11 cellular contexts compared by ENCODE assay signal in genomic region chr1:109913360-109913879, GRCh38. TPM values are rescaled to one million over a fixed set of nuclear protein-coding genes. Genes with fewer than 3 reads are reported as not detected.
DNase-seq lines count a peak whose midpoint lies in the region; ATAC-seq and TF ChIP-seq lines count a peak whose summit lies in the region.
"Had no signal": no experiment of that assay in that cellular context is flagged by ENCODE, and none has a peak within 500 bp of the region (broad histone marks: within the 10 kb centered on the region; RNA-seq: fewer than 3 reads in every experiment).

No MANE protein-coding gene starts in this region.

- peak overlapping the region in 1 of 2 donors; percentile 72 for H3K4me3 Mint-ChIP-seq in CD14-positive monocyte
- peak overlapping the region; percentile 71 to 84 for H3K4me3 Mint-ChIP-seq in effector memory CD8-positive, alpha-beta T cell

- peak overlapping the region; percentile 97 for H3K27ac ChIP-seq in Panc1 (ENCODE audit: low read length)
- peak overlapping the region; percentile 50 to 87 (median 82) for H3K27ac ChIP-seq in gastrocnemius medialis
- H3K27ac ChIP-seq: cardiac muscle cell had no signal

- peaks cover 43 to 50% (median 46%) of the 10 kb centered on the region in 3 donors for H3K27me3 Mint-ChIP-seq in CD14-positive monocyte (ENCODE audit: low read depth in 3 of 3)
- no peaks in the 10 kb centered on the region for H3K27me3 Mint-ChIP-seq in effector memory CD8-positive, alpha-beta T cell

- H3K9me3 Mint-ChIP-seq in CD14-positive monocyte = peaks cover 0 to 9% (median 4%) of the 10 kb centered on the region in 7 donors
- H3K9me3 Mint-ChIP-seq in effector memory CD8-positive, alpha-beta T cell = no peaks in the 10 kb centered on the region

- H3K4me3 ChIP-seq in Panc1 (ENCODE audit: low read depth in 2 of 2, low read length in 2 of 2) = peak overlapping the region; percentile 70 to 83
- peak overlapping the region; percentile 62 to 79 (median 70) for H3K4me3 ChIP-seq in gastrocnemius medialis
- H3K4me3 ChIP-seq: cardiac muscle cell had no signal

- H3K36me3 ChIP-seq in Panc1 (ENCODE audit: control insufficient read depth, insufficient read depth, low read length) = peaks cover 8% of the 10 kb centered on the region
- H3K36me3 ChIP-seq in gastrocnemius medialis = peaks cover 0 to 31% of the 10 kb centered on the region in 2 donors

- no peak for TF ChIP-seq POLR2A in gastrocnemius medialis (IDR thresholded peaks at IDR 0.05)

- H3K27ac Mint-ChIP-seq in CD14-positive monocyte = no peak overlapping the region
- H3K27ac Mint-ChIP-seq in effector memory CD8-positive, alpha-beta T cell = peak overlapping the region; percentile 77 to 85

- H3K27me3 ChIP-seq in Panc1 (ENCODE audit: control insufficient read depth, insufficient read depth, low read length) = no peaks in the 10 kb centered on the region
- no peaks in the 10 kb centered on the region for H3K27me3 ChIP-seq in gastrocnemius medialis

- H3K9me3 ChIP-seq in Panc1 (ENCODE audit: control insufficient read depth, insufficient read depth, low read depth, low read length) = no peaks in the 10 kb centered on the region
- H3K9me3 ChIP-seq in gastrocnemius medialis = no peaks in the 10 kb centered on the region

- POLR2A ChIA-PET in Panc1 (lab: Charles Lee) (no interaction called here), GM10248 (lab: Yijun Ruan, JAX) (no interaction called here)

- peaks cover 5 to 19% of the 10 kb centered on the region in 2 donors for H3K36me3 Mint-ChIP-seq in CD14-positive monocyte
- H3K36me3 Mint-ChIP-seq in effector memory CD8-positive, alpha-beta T cell (ENCODE audit: insufficient read depth) = peaks cover 15% of the 10 kb centered on the region

- no peak for TF ChIP-seq CTCF in CD14-positive monocyte (IDR thresholded peaks at IDR 0.05)
- no peak for TF ChIP-seq CTCF in Panc1 (IDR thresholded peaks at IDR 0.05)
- no peak for TF ChIP-seq CTCF in gastrocnemius medialis (IDR thresholded peaks at IDR 0.05 in 4 of 5, conservative IDR thresholded peaks at IDR 0.05 in 1 of 5)
- no peak for TF ChIP-seq CTCF in GM10248 (IDR thresholded peaks at IDR 0.05; ENCODE audit: control extremely low read depth, extremely low read depth, low read depth, missing control alignments)

- ATAC-seq in Panc1 (no peak), gastrocnemius medialis (no peak), HG02840 (IDR thresholded peaks at IDR 0.05; ENCODE audit: low FRiP score, unreplicated experiment) (no peak)
- ATAC-seq in effector memory CD8-positive, alpha-beta T cell (replicated peaks) = no peak

- DNase-seq in CD14-positive monocyte (ENCODE audit: low spot score) (peak; percentile 17), Panc1 (ENCODE audit: low read depth, low spot score) (no peak), gastrocnemius medialis (no peak), cerebellar cortex (ENCODE audit: low spot score) (no peak), superior temporal gyrus (ENCODE audit: extremely low spot score) (no peak), GM10248 (ENCODE audit: extremely low spot score) (no peak)
- DNase-seq in effector memory CD8-positive, alpha-beta T cell = no peak
- DNase-seq: H7, NCI-H1092 had no signal

- intact Hi-C loops in CD14-positive monocyte (cut with micrococcal nuclease) (loop anchor here in 1 of 2 donors (10.0 kb wide), 2 partner anchors 49 to 71 kb away; partner anchors contain the start of gene AHCYL1), Panc1 (cut with micrococcal nuclease; ENCODE audit: unreplicated experiment) (loop anchor here (5.0 kb wide), 2 partner anchors 121 to 136 kb away; no protein-coding TSS in a partner anchor), gastrocnemius medialis (cut with DNase I; ENCODE audit: low total_unique reads) (loop anchor here (5.0 kb wide), 1 partner anchor 91 kb away; no protein-coding TSS in a partner anchor)

- H3K4me1 Mint-ChIP-seq in CD14-positive monocyte = peaks cover 16% of the 10 kb centered on the region
- peaks cover 36 to 38% of the 10 kb centered on the region in 2 donors for H3K4me1 Mint-ChIP-seq in effector memory CD8-positive, alpha-beta T cell (ENCODE audit: low read depth in 2 of 2)

- CTCF ChIA-PET in Panc1 (lab: Charles Lee) = no interaction called here
- CTCF ChIA-PET in GM10248 (lab: Yijun Ruan, JAX) = interaction anchor here (0.7 to 3.1 kb wide), 5 partner anchors 10 to 139 kb away, joined by 3 to 9 read pairs (median 3); partner anchors contain the start of gene AHCYL1

- in situ Hi-C loops in Panc1 (cut with HindIII; ENCODE audit: low pct_unique_long_range_greater_than_20kb, low sequenced_read_pairs) (no loop called here), gastrocnemius medialis (cut with MboI; ENCODE audit: low sequenced_read_pairs in 4 of 4) (no loop called here)

- no TSS peak for BruUV-seq in Panc1 (replicated peaks; lab: Mats Ljungman, UMichigan)

- H3K4me1 ChIP-seq in Panc1 (ENCODE audit: control insufficient read depth, insufficient read depth, low read length) (peaks cover 61% of the 10 kb centered on the region), gastrocnemius medialis (peaks cover 35% of the 10 kb centered on the region in 2 donors)

RNA-seq across cellular contexts. Expression of gene CSF1, which starts 2.8 kb away (rescaled TPM):
- polyA plus RNA-seq in CD14-positive monocyte = under 1 TPM; 0.11 to 0.38 TPM
- total RNA-seq in Panc1 (2021; ENCODE audit: unreplicated experiment) (217 TPM), gastrocnemius medialis (10 to 100 TPM; 14.6 to 31.1 (median 19.6) TPM)
- polyA plus RNA-seq in Panc1 (2012; ENCODE audit: insufficient read length) = 109 TPM

Comparison
In these comparisons a context has a peak if more than half of its experiments do, and no peak if none do; other contexts are left out.
1. H3K27ac Mint-ChIP-seq: peak in effector memory CD8-positive, alpha-beta T cell (2 of 2); none in CD14-positive monocyte (0 of 7).